Comparison of ENCODE assay signal across 30 cellular contexts in the genomic region with DNA sequence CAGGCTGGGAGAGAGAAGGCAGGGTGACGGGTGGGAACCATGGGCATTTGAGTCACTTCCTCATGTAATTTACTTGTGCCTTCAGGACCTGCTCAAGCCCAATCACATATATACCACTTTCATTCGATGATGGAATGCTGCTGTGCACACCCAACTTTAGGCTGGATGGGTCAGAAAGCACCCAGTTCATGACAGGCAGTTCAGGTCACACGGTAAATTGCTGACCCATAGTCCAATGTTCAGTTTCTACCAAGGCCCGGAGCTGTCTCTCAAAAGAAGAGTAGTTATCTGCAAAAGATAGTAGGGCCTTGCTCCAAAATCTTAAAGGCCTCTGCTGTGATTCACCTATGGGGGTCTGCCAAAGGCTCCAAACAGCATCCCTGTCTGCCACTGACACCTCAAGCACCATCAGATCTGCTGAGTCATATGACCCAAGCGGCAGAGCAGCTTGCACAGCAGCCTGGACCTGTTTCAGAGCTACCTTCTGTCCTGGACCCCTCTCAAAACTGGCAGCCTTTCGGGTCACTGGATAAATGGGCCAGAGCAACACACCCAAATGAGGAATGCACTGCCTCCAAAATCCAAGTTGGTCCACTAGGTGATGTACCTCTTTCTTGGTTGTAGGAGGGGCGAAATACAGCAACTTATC. TPM values are rescaled to one million over a fixed set of nuclear protein-coding genes. Genes with fewer than 3 reads are reported as not detected.
A peak's percentile ranks its signal among the peaks of the same experiment; 100 is the strongest.
DNase-seq lines count a peak whose midpoint lies in the region; ATAC-seq and TF ChIP-seq lines count a peak whose summit lies in the region.
"Had no signal": no experiment of that assay in that cellular context is flagged by ENCODE, and none has a peak within 500 bp of the region (broad histone marks: within the 10 kb centered on the region; RNA-seq: fewer than 3 reads in every experiment).

No MANE protein-coding gene starts in this region.

- no peaks in the 10 kb centered on the region for H3K27me3 ChIP-seq in psoas muscle (ENCODE audit: insufficient read depth in 3 of 3, low read length in 2 of 3)
- H3K27me3 ChIP-seq: esophagus muscularis mucosa, transverse colon had no signal

- H3K9me3 Mint-ChIP-seq in activated CD8-positive, alpha-beta memory T cell treated with anti-CD3 and anti-CD28 coated beads, Interleukin-2, amount 10 ng/mL, durations not matched to agents 7 days and 5 days (ENCODE audit: low read depth), result no peaks in the 10 kb centered on the region
- H3K9me3 Mint-ChIP-seq in activated CD4-positive, alpha-beta memory T cell treated with anti-CD3 and anti-CD28 coated beads, Interleukin-2, amount 10 ng/mL, durations not matched to agents 7 days and 5 days, result no peaks in the 10 kb centered on the region
- no peaks in the 10 kb centered on the region for H3K9me3 Mint-ChIP-seq in activated CD4-positive, alpha-beta T cell treated with anti-CD3 and anti-CD28 coated beads, Interleukin-2, amount 10 ng/mL, durations not matched to agents 24 days and 14 days
- H3K9me3 Mint-ChIP-seq: activated T-cell treated with anti-CD3 and anti-CD28 coated beads, Interleukin-2, amount 50 U/mL, for 72 hours; CD4-positive, alpha-beta T cell; effector memory CD8-positive, alpha-beta T cell; nephron had no signal

- H3K9me3 ChIP-seq in psoas muscle, result no peaks in the 10 kb centered on the region
- H3K9me3 ChIP-seq: esophagus muscularis mucosa, left ventricle myocardium inferior, transverse colon had no signal

- H3K4me1 ChIP-seq in psoas muscle, result peaks cover 4% of the 10 kb centered on the region
- H3K4me1 ChIP-seq: transverse colon had no signal

- intact Hi-C loops in psoas muscle (cut with DNase I), result no loop called here
- intact Hi-C loops in activated CD4-positive, alpha-beta T cell treated with anti-CD3 and anti-CD28 coated beads, Interleukin-2, amount 10 ng/mL, durations not matched to agents 24 days and 14 days (cut with micrococcal nuclease), result no loop called here

- DNase-seq in activated CD8-positive, alpha-beta memory T cell treated with anti-CD3 and anti-CD28 coated beads, Interleukin-2, amount 10 ng/mL, durations not matched to agents 7 days and 5 days, result no peak
- no peak for DNase-seq in activated CD8-positive, alpha-beta memory T cell treated with anti-CD3 and anti-CD28 coated beads, Interleukin-2, amount 50 U/mL, for 4 hours
- DNase-seq in activated CD4-positive, alpha-beta memory T cell treated with anti-CD3 and anti-CD28 coated beads, Interleukin-2, amount 10 ng/mL, durations not matched to agents 7 days and 5 days, result no peak
- DNase-seq in fibroblast of mammary gland (ENCODE audit: low read depth) (peak; percentile 19), psoas muscle (no peak)
- no peak for DNase-seq in activated CD4-positive, alpha-beta T cell treated with anti-CD3 and anti-CD28 coated beads, Interleukin-2, amount 10 ng/mL, durations not matched to agents 24 days and 14 days
- DNase-seq: activated naive CD4-positive, alpha-beta T cell treated with Interleukin-2 at 50 U/mL for 16 hours; activated T-cell treated with anti-CD3 and anti-CD28 coated beads, Interleukin-2, amount 50 U/mL, for 72 hours; amygdala; CD4-positive, alpha-beta T cell; DMS 273 treated with DMSO at 0.1 percent for 48 hours; effector memory CD8-positive, alpha-beta T cell; GOT3; hippocampal formation; left ventricle myocardium inferior; NCI-H1092; NCI-H2029 treated with DMSO at 0.1 percent for 48 hours; NCI-H2227 treated with DMSO at 0.1 percent for 48 hours; NCI-H526 treated with DMSO at 0.1 percent for 48 hours; SHP77 treated with DMSO at 0.1 percent for 48 hours; stimulated activated CD4-positive, alpha-beta T cell treated with anti-CD3 and anti-CD28 coated beads, Interleukin-1b, Interleukin-23, amount 100 ng/mL, for 48 hours; transverse colon had no signal

- no peaks in the 10 kb centered on the region for H3K27me3 Mint-ChIP-seq in activated CD8-positive, alpha-beta memory T cell treated with anti-CD3 and anti-CD28 coated beads, Interleukin-2, amount 10 ng/mL, durations not matched to agents 7 days and 5 days
- no peaks in the 10 kb centered on the region for H3K27me3 Mint-ChIP-seq in activated CD4-positive, alpha-beta memory T cell treated with anti-CD3 and anti-CD28 coated beads, Interleukin-2, amount 10 ng/mL, durations not matched to agents 7 days and 5 days
- H3K27me3 Mint-ChIP-seq in activated CD4-positive, alpha-beta T cell treated with anti-CD3 and anti-CD28 coated beads, Interleukin-2, amount 10 ng/mL, durations not matched to agents 24 days and 14 days, result no peaks in the 10 kb centered on the region
- H3K27me3 Mint-ChIP-seq: CD4-positive, alpha-beta T cell; effector memory CD8-positive, alpha-beta T cell had no signal

- peaks cover 7 to 96% of the 10 kb centered on the region in 2 donors for H3K36me3 ChIP-seq in psoas muscle (ENCODE audit: insufficient read depth in 1 of 2, low read depth in 1 of 2)

- ATAC-seq in activated CD8-positive, alpha-beta memory T cell treated with anti-CD3 and anti-CD28 coated beads, Interleukin-2, amount 10 ng/mL, durations not matched to agents 7 days and 5 days, result no peak
- ATAC-seq in psoas muscle (peak in 3 of 4 donors; percentile 27 to 68 (median 59)), HG03378 (IDR thresholded peaks at IDR 0.05; ENCODE audit: unreplicated experiment) (no peak), GM18858 (IDR thresholded peaks at IDR 0.05; ENCODE audit: unreplicated experiment) (no peak)
- ATAC-seq: activated CD4-positive, CD25-positive, alpha-beta regulatory T cell treated with anti-CD3 and anti-CD28 coated beads, Interleukin-2, amount 50 U/mL, for 24 hours; activated T-cell treated with anti-CD3 and anti-CD28 coated beads, Interleukin-2, amount 50 U/mL, for 72 hours; effector memory CD8-positive, alpha-beta T cell; Panc1 had no signal

- CTCF ChIA-PET in activated CD8-positive, alpha-beta memory T cell treated with anti-CD3 and anti-CD28 coated beads, Interleukin-2, amount 10 ng/mL, durations not matched to agents 7 days and 5 days (lab: Charles Lee), result no interaction called here
- CTCF ChIA-PET in activated CD4-positive, alpha-beta memory T cell treated with anti-CD3 and anti-CD28 coated beads, Interleukin-2, amount 10 ng/mL, durations not matched to agents 7 days and 5 days (lab: Charles Lee), result no interaction called here

- H3K4me1 Mint-ChIP-seq in activated CD8-positive, alpha-beta memory T cell treated with anti-CD3 and anti-CD28 coated beads, Interleukin-2, amount 10 ng/mL, durations not matched to agents 7 days and 5 days, result no peaks in the 10 kb centered on the region
- H3K4me1 Mint-ChIP-seq in activated CD4-positive, alpha-beta memory T cell treated with anti-CD3 and anti-CD28 coated beads, Interleukin-2, amount 10 ng/mL, durations not matched to agents 7 days and 5 days, result peaks cover 7% of the 10 kb centered on the region
- no peaks in the 10 kb centered on the region for H3K4me1 Mint-ChIP-seq in activated CD4-positive, alpha-beta T cell treated with anti-CD3 and anti-CD28 coated beads, Interleukin-2, amount 10 ng/mL, durations not matched to agents 24 days and 14 days
- H3K4me1 Mint-ChIP-seq: nephron had no signal

- no peak overlapping the region for H3K4me3 ChIP-seq in fibroblast of mammary gland (ENCODE audit: control insufficient read depth, low read depth, low read length)
- H3K4me3 ChIP-seq in psoas muscle, result no peak overlapping the region
- H3K4me3 ChIP-seq: coronary artery, esophagus muscularis mucosa, left ventricle myocardium inferior, smooth muscle cell, transverse colon had no signal

- H3K36me3 Mint-ChIP-seq in activated CD8-positive, alpha-beta memory T cell treated with anti-CD3 and anti-CD28 coated beads, Interleukin-2, amount 10 ng/mL, durations not matched to agents 7 days and 5 days, result peaks cover 18% of the 10 kb centered on the region
- H3K36me3 Mint-ChIP-seq in activated CD4-positive, alpha-beta memory T cell treated with anti-CD3 and anti-CD28 coated beads, Interleukin-2, amount 10 ng/mL, durations not matched to agents 7 days and 5 days (ENCODE audit: low read depth), result peaks cover 35% of the 10 kb centered on the region
- H3K36me3 Mint-ChIP-seq in activated CD4-positive, alpha-beta T cell treated with anti-CD3 and anti-CD28 coated beads, Interleukin-2, amount 10 ng/mL, durations not matched to agents 24 days and 14 days (ENCODE audit: low read depth), result peaks cover 39% of the 10 kb centered on the region

- no peak overlapping the region for H3K4me3 Mint-ChIP-seq in activated CD8-positive, alpha-beta memory T cell treated with anti-CD3 and anti-CD28 coated beads, Interleukin-2, amount 10 ng/mL, durations not matched to agents 7 days and 5 days
- H3K4me3 Mint-ChIP-seq in activated CD4-positive, alpha-beta memory T cell treated with anti-CD3 and anti-CD28 coated beads, Interleukin-2, amount 10 ng/mL, durations not matched to agents 7 days and 5 days, result no peak overlapping the region
- H3K4me3 Mint-ChIP-seq in activated CD4-positive, alpha-beta T cell treated with anti-CD3 and anti-CD28 coated beads, Interleukin-2, amount 10 ng/mL, durations not matched to agents 24 days and 14 days, result no peak overlapping the region
- H3K4me3 Mint-ChIP-seq: activated T-cell treated with anti-CD3 and anti-CD28 coated beads, Interleukin-2, amount 50 U/mL, for 72 hours; CD4-positive, alpha-beta T cell; effector memory CD8-positive, alpha-beta T cell; nephron had no signal

- POLR2A ChIA-PET in activated CD4-positive, alpha-beta memory T cell treated with anti-CD3 and anti-CD28 coated beads, Interleukin-2, amount 10 ng/mL, durations not matched to agents 7 days and 5 days (lab: Charles Lee), result interaction anchor here (1.1 to 1.6 kb wide), 2 partner anchors 8 to 12 kb away, joined by 3 to 4 read pairs; no protein-coding TSS in a partner anchor

- WGBS in psoas muscle, 3 donors, result 82 to 92% (median 85%) methylated on average over 7 of the region's 7 CpGs

- no peak for TF ChIP-seq CTCF in fibroblast of mammary gland (conservative IDR thresholded peaks at IDR 0.05; ENCODE audit: control insufficient read depth, insufficient read depth, low read depth, low read length)
- no peak for TF ChIP-seq CTCF in psoas muscle (IDR thresholded peaks at IDR 0.05)

- H3K27ac Mint-ChIP-seq in activated CD8-positive, alpha-beta memory T cell treated with anti-CD3 and anti-CD28 coated beads, Interleukin-2, amount 10 ng/mL, durations not matched to agents 7 days and 5 days, result peak overlapping the region; percentile 52
- H3K27ac Mint-ChIP-seq in activated CD4-positive, alpha-beta memory T cell treated with anti-CD3 and anti-CD28 coated beads, Interleukin-2, amount 10 ng/mL, durations not matched to agents 7 days and 5 days, result peak overlapping the region; percentile 72
- H3K27ac Mint-ChIP-seq in activated CD4-positive, alpha-beta T cell treated with anti-CD3 and anti-CD28 coated beads, Interleukin-2, amount 10 ng/mL, durations not matched to agents 24 days and 14 days, result no peak overlapping the region
- H3K27ac Mint-ChIP-seq: activated T-cell treated with anti-CD3 and anti-CD28 coated beads, Interleukin-2, amount 50 U/mL, for 72 hours; CD4-positive, alpha-beta T cell; effector memory CD8-positive, alpha-beta T cell; nephron had no signal

- peak overlapping the region; percentile 23 for H3K27ac ChIP-seq in psoas muscle
- H3K27ac ChIP-seq: coronary artery, left ventricle myocardium inferior, transverse colon had no signal

RNA-seq across cellular contexts. Expression of a gene that starts 24.6 kb away (rescaled TPM):
- total RNA-seq in activated CD8-positive, alpha-beta memory T cell treated with anti-CD3 and anti-CD28 coated beads, Interleukin-2, amount 10 ng/mL, durations not matched to agents 7 days and 5 days, result 10 to 100 TPM; 49.6 to 61.9 TPM
- 10 to 100 TPM; 52.1 to 54.9 TPM for total RNA-seq in activated CD4-positive, alpha-beta memory T cell treated with anti-CD3 and anti-CD28 coated beads, Interleukin-2, amount 10 ng/mL, durations not matched to agents 7 days and 5 days
- total RNA-seq in psoas muscle, result 10 to 100 TPM; 25.4 to 53.1 (median 38.4) TPM
- 10 to 100 TPM in 2 of 3 donors, 1 to 10 TPM in 1; 9.5 to 26.4 (median 10.1) TPM for polyA plus RNA-seq in psoas muscle
- total RNA-seq in activated CD4-positive, alpha-beta T cell treated with anti-CD3 and anti-CD28 coated beads, Interleukin-2, amount 10 ng/mL, durations not matched to agents 24 days and 14 days, result 40.8 and 42.8 TPM in 2 replicates

RNA-seq across cellular contexts. Expression of a gene that starts 24.8 kb away (rescaled TPM):
- total RNA-seq in activated CD8-positive, alpha-beta memory T cell treated with anti-CD3 and anti-CD28 coated beads, Interleukin-2, amount 10 ng/mL, durations not matched to agents 7 days and 5 days, result 1 to 10 TPM; 7.2 to 8.6 TPM
- total RNA-seq in activated CD4-positive, alpha-beta memory T cell treated with anti-CD3 and anti-CD28 coated beads, Interleukin-2, amount 10 ng/mL, durations not matched to agents 7 days and 5 days, result 1 to 10 TPM; 7.9 to 8.6 TPM
- total RNA-seq in psoas muscle, result 10 to 100 TPM in 1 of 4 donors, 1 to 10 TPM in 3; 5.1 to 10.9 (median 6.7) TPM
- 10 to 100 TPM in 1 of 3 donors, 1 to 10 TPM in 2; 4.7 to 19.6 (median 8.3) TPM for polyA plus RNA-seq in psoas muscle
- total RNA-seq in activated CD4-positive, alpha-beta T cell treated with anti-CD3 and anti-CD28 coated beads, Interleukin-2, amount 10 ng/mL, durations not matched to agents 24 days and 14 days, result 7.1 and 7.7 TPM in 2 replicates

Comparison
In these comparisons a context has a peak if more than half of its experiments do, and no peak if none do; other contexts are left out.
1. ATAC-seq: peak in psoas muscle (3 of 4); none in activated CD8-positive, alpha-beta memory T cell treated with anti-CD3 and anti-CD28 coated beads, Interleukin-2, amount 10 ng/mL, durations not matched to agents 7 days and 5 days (single experiment), HG03378 (single experiment) and GM18858 (single experiment).